In genomic region chr11:16816358-16817270, GRCh38 we compare ENCODE assay signal across 19 cellular contexts.
DNase-seq lines count a peak whose midpoint lies in the region; ATAC-seq and TF ChIP-seq lines count a peak whose summit lies in the region.
"Had no signal": no experiment of that assay in that cellular context is flagged by ENCODE, and none has a peak within 500 bp of the region (broad histone marks: within the 10 kb centered on the region; RNA-seq: fewer than 3 reads in every experiment).

No MANE protein-coding gene starts in this region.

- peaks cover 0 to 3% (median 0%) of the 10 kb centered on the region in 7 donors for H3K9me3 Mint-ChIP-seq in CD14-positive monocyte
- H3K9me3 Mint-ChIP-seq in dendritic cell treated with granulocyte-macrophage colony-stimulating factor and Interleukin-4, amounts not matched to agents 40 ng/mL and 50 ng/mL, for 4 days = no peaks in the 10 kb centered on the region
- no peaks in the 10 kb centered on the region for H3K9me3 Mint-ChIP-seq in neural crest cell
- H3K9me3 Mint-ChIP-seq in stimulated activated naive B cell treated with anti-CD40 and anti-IgM and Interleukin-4, amounts not matched to agents 10 μg/mL and 1 μg/mL and 100 μg/mL, for 72 hours = no peaks in the 10 kb centered on the region
- no peaks in the 10 kb centered on the region for H3K9me3 Mint-ChIP-seq in T-helper 2 cell treated with Interferon-gamma antibody and Interleukin-4, amounts not matched to agents 5 μg/mL and 100 μg/mL, for 36 hours
- H3K9me3 Mint-ChIP-seq in activated CD4-positive, alpha-beta T cell treated with anti-CD3 and anti-CD28 coated beads, Interleukin-2, amount 10 ng/mL, durations not matched to agents 24 days and 14 days = no peaks in the 10 kb centered on the region
- H3K9me3 Mint-ChIP-seq: GM23338, IgD-negative memory B cell had no signal

- peaks cover 72% of the 10 kb centered on the region for H3K4me1 Mint-ChIP-seq in CD14-positive monocyte
- H3K4me1 Mint-ChIP-seq in dendritic cell treated with granulocyte-macrophage colony-stimulating factor and Interleukin-4, amounts not matched to agents 40 ng/mL and 50 ng/mL, for 4 days (ENCODE audit: low read depth) = peaks cover 85% of the 10 kb centered on the region
- peaks cover 34% of the 10 kb centered on the region for H3K4me1 Mint-ChIP-seq in neural crest cell
- H3K4me1 Mint-ChIP-seq in stimulated activated naive B cell treated with anti-CD40 and anti-IgM and Interleukin-4, amounts not matched to agents 10 μg/mL and 1 μg/mL and 100 μg/mL, for 72 hours = peaks cover 11 to 14% of the 10 kb centered on the region in 2 donors
- H3K4me1 Mint-ChIP-seq in T-helper 2 cell treated with Interferon-gamma antibody and Interleukin-4, amounts not matched to agents 5 μg/mL and 100 μg/mL, for 36 hours (ENCODE audit: low read depth) = no peaks in the 10 kb centered on the region
- H3K4me1 Mint-ChIP-seq in activated CD4-positive, alpha-beta T cell treated with anti-CD3 and anti-CD28 coated beads, Interleukin-2, amount 10 ng/mL, durations not matched to agents 24 days and 14 days = peaks cover 10% of the 10 kb centered on the region

- TF ChIP-seq CTCF in CD14-positive monocyte (IDR thresholded peaks at IDR 0.05) = no peak
- no peak for TF ChIP-seq CTCF in neural crest cell (conservative IDR thresholded peaks at IDR 0.05)

- H3K27ac Mint-ChIP-seq in CD14-positive monocyte (peak overlapping the region in 6 of 7 donors; percentile 26 to 91 (median 78)), neural crest cell (ENCODE audit: unreplicated experiment) (peak overlapping the region; percentile 31)
- peak overlapping the region; percentile 61 for H3K27ac Mint-ChIP-seq in dendritic cell treated with granulocyte-macrophage colony-stimulating factor and Interleukin-4, amounts not matched to agents 40 ng/mL and 50 ng/mL, for 4 days
- peak overlapping the region; percentile 65 for H3K27ac Mint-ChIP-seq in stimulated activated naive B cell treated with anti-CD40 and anti-IgM and Interleukin-4, amounts not matched to agents 10 μg/mL and 1 μg/mL and 100 μg/mL, for 72 hours
- H3K27ac Mint-ChIP-seq in T-helper 2 cell treated with Interferon-gamma antibody and Interleukin-4, amounts not matched to agents 5 μg/mL and 100 μg/mL, for 36 hours = no peak overlapping the region
- H3K27ac Mint-ChIP-seq in activated CD4-positive, alpha-beta T cell treated with anti-CD3 and anti-CD28 coated beads, Interleukin-2, amount 10 ng/mL, durations not matched to agents 24 days and 14 days = no peak overlapping the region
- H3K27ac Mint-ChIP-seq: GM23338, IgD-negative memory B cell had no signal

- H3K27me3 Mint-ChIP-seq in CD14-positive monocyte (ENCODE audit: low read depth in 3 of 3) = peaks cover 0 to 2% (median 1%) of the 10 kb centered on the region in 3 donors
- no peaks in the 10 kb centered on the region for H3K27me3 Mint-ChIP-seq in dendritic cell treated with granulocyte-macrophage colony-stimulating factor and Interleukin-4, amounts not matched to agents 40 ng/mL and 50 ng/mL, for 4 days
- H3K27me3 Mint-ChIP-seq in neural crest cell (ENCODE audit: low read depth) = no peaks in the 10 kb centered on the region
- peaks cover 0 to 4% of the 10 kb centered on the region in 2 donors for H3K27me3 Mint-ChIP-seq in stimulated activated naive B cell treated with anti-CD40 and anti-IgM and Interleukin-4, amounts not matched to agents 10 μg/mL and 1 μg/mL and 100 μg/mL, for 72 hours
- no peaks in the 10 kb centered on the region for H3K27me3 Mint-ChIP-seq in T-helper 2 cell treated with Interferon-gamma antibody and Interleukin-4, amounts not matched to agents 5 μg/mL and 100 μg/mL, for 36 hours (ENCODE audit: low read depth)
- H3K27me3 Mint-ChIP-seq in activated CD4-positive, alpha-beta T cell treated with anti-CD3 and anti-CD28 coated beads, Interleukin-2, amount 10 ng/mL, durations not matched to agents 24 days and 14 days = no peaks in the 10 kb centered on the region
- H3K27me3 Mint-ChIP-seq: IgD-negative memory B cell had no signal

- no peak overlapping the region for H3K4me3 Mint-ChIP-seq in CD14-positive monocyte
- H3K4me3 Mint-ChIP-seq in dendritic cell treated with granulocyte-macrophage colony-stimulating factor and Interleukin-4, amounts not matched to agents 40 ng/mL and 50 ng/mL, for 4 days = no peak overlapping the region
- no peak overlapping the region for H3K4me3 Mint-ChIP-seq in neural crest cell
- H3K4me3 Mint-ChIP-seq in stimulated activated naive B cell treated with anti-CD40 and anti-IgM and Interleukin-4, amounts not matched to agents 10 μg/mL and 1 μg/mL and 100 μg/mL, for 72 hours = no peak overlapping the region
- H3K4me3 Mint-ChIP-seq in T-helper 2 cell treated with Interferon-gamma antibody and Interleukin-4, amounts not matched to agents 5 μg/mL and 100 μg/mL, for 36 hours = no peak overlapping the region
- H3K4me3 Mint-ChIP-seq in activated CD4-positive, alpha-beta T cell treated with anti-CD3 and anti-CD28 coated beads, Interleukin-2, amount 10 ng/mL, durations not matched to agents 24 days and 14 days = no peak overlapping the region
- H3K4me3 Mint-ChIP-seq: GM23338, IgD-negative memory B cell had no signal

- H3K36me3 Mint-ChIP-seq in CD14-positive monocyte (no peaks in the 10 kb centered on the region), neural crest cell (ENCODE audit: low read depth) (no peaks in the 10 kb centered on the region)
- no peaks in the 10 kb centered on the region for H3K36me3 Mint-ChIP-seq in dendritic cell treated with granulocyte-macrophage colony-stimulating factor and Interleukin-4, amounts not matched to agents 40 ng/mL and 50 ng/mL, for 4 days (ENCODE audit: low read depth)
- peaks cover 54 to 73% of the 10 kb centered on the region in 2 donors for H3K36me3 Mint-ChIP-seq in stimulated activated naive B cell treated with anti-CD40 and anti-IgM and Interleukin-4, amounts not matched to agents 10 μg/mL and 1 μg/mL and 100 μg/mL, for 72 hours
- no peaks in the 10 kb centered on the region for H3K36me3 Mint-ChIP-seq in T-helper 2 cell treated with Interferon-gamma antibody and Interleukin-4, amounts not matched to agents 5 μg/mL and 100 μg/mL, for 36 hours (ENCODE audit: low read depth)
- H3K36me3 Mint-ChIP-seq in activated CD4-positive, alpha-beta T cell treated with anti-CD3 and anti-CD28 coated beads, Interleukin-2, amount 10 ng/mL, durations not matched to agents 24 days and 14 days (ENCODE audit: low read depth) = no peaks in the 10 kb centered on the region
- H3K36me3 Mint-ChIP-seq: IgD-negative memory B cell had no signal

- intact Hi-C loops in CD14-positive monocyte (cut with micrococcal nuclease) = no loop called here
- intact Hi-C loops in dendritic cell treated with granulocyte-macrophage colony-stimulating factor and Interleukin-4, amounts not matched to agents 40 ng/mL and 50 ng/mL, for 4 days (cut with micrococcal nuclease) = no loop called here
- intact Hi-C loops in activated CD4-positive, alpha-beta T cell treated with anti-CD3 and anti-CD28 coated beads, Interleukin-2, amount 10 ng/mL, durations not matched to agents 24 days and 14 days (cut with micrococcal nuclease) = no loop called here

- no peak for ATAC-seq in stimulated activated naive B cell treated with anti-CD40 and anti-IgM and Interleukin-4, amounts not matched to agents 10 μg/mL and 1 μg/mL and 100 μg/mL, for 72 hours (replicated peaks)
- no peak for ATAC-seq in GM21381 (IDR thresholded peaks at IDR 0.05; ENCODE audit: unreplicated experiment)
- ATAC-seq: GM23338, HCT116 had no signal

- DNase-seq in CD14-positive monocyte (ENCODE audit: low spot score) = no peak
- DNase-seq in neural crest cell (ENCODE audit: low read depth, low spot score) = no peak
- no peak for DNase-seq in stimulated activated naive B cell treated with anti-CD40 and anti-IgM and Interleukin-4, amounts not matched to agents 10 μg/mL and 1 μg/mL and 100 μg/mL, for 72 hours
- DNase-seq in T-helper 2 cell treated with Interferon-gamma antibody and Interleukin-4, amounts not matched to agents 5 μg/mL and 100 μg/mL, for 36 hours (ENCODE audit: low spot score) = no peak
- no peak for DNase-seq in activated CD4-positive, alpha-beta T cell treated with anti-CD3 and anti-CD28 coated beads, Interleukin-2, amount 10 ng/mL, durations not matched to agents 24 days and 14 days
- DNase-seq: Karpas-422, NCI-H1105 treated with DMSO at 0.1 percent for 48 hours, NCI-H2029 treated with DMSO at 0.1 percent for 48 hours, NCI-H2171, NCI-H345, NCI-H524 treated with DMSO at 0.1 percent for 48 hours, NCI-H82, Peyer's patch, SJCRH30 had no signal

Comparison
In these comparisons a context has a peak if more than half of its experiments do, and no peak if none do; other contexts are left out.
1. H3K27ac Mint-ChIP-seq: peak in CD14-positive monocyte (6 of 7), dendritic cell treated with granulocyte-macrophage colony-stimulating factor and Interleukin-4, amounts not matched to agents 40 ng/mL and 50 ng/mL, for 4 days (single experiment), neural crest cell (single experiment) and stimulated activated naive B cell treated with anti-CD40 and anti-IgM and Interleukin-4, amounts not matched to agents 10 μg/mL and 1 μg/mL and 100 μg/mL, for 72 hours (single experiment); none in T-helper 2 cell treated with Interferon-gamma antibody and Interleukin-4, amounts not matched to agents 5 μg/mL and 100 μg/mL, for 36 hours (single experiment) and activated CD4-positive, alpha-beta T cell treated with anti-CD3 and anti-CD28 coated beads, Interleukin-2, amount 10 ng/mL, durations not matched to agents 24 days and 14 days (single experiment).